Comparison of ENCODE assay signal across 22 cellular contexts in genomic region chr4:28822163-28822562, GRCh38.
"Had no signal": no experiment of that assay in that cellular context is flagged by ENCODE, and none has a peak within 500 bp of the region (broad histone marks: within the 10 kb centered on the region; RNA-seq: fewer than 3 reads in every experiment).

No MANE protein-coding gene starts in this region.

- H3K9me3 ChIP-seq: gastrocnemius medialis, testis, upper lobe of right lung, vagina had no signal

- H3K27ac ChIP-seq: coronary artery, gastrocnemius medialis, heart right ventricle, testis, tibial nerve, upper lobe of right lung, vagina had no signal

- H3K4me3 ChIP-seq: coronary artery, gastrocnemius medialis, heart right ventricle, lung, testis, tibial nerve, upper lobe of right lung, vagina had no signal

- H3K27me3 ChIP-seq: gastrocnemius medialis, heart right ventricle, testis, tibial nerve, upper lobe of right lung, vagina had no signal

- ATAC-seq: gastrocnemius medialis; heart right ventricle; left colon; left ventricle myocardium superior; sciatic nerve; stimulated activated naive B cell treated with anti-CD40 and anti-IgM and Interleukin-4, amounts not matched to agents 10 μg/mL and 1 μg/mL and 100 μg/mL, for 72 hours; stimulated activated naive CD8-positive, alpha-beta T cell treated with anti-CD3 and anti-CD28 coated beads, Interleukin-15, amount 100 ng/mL, for 72 hours; upper lobe of right lung had no signal

- H3K4me1 ChIP-seq: gastrocnemius medialis, heart right ventricle, testis, tibial nerve, upper lobe of right lung, vagina had no signal

- DNase-seq: effector CD4-positive, alpha-beta T cell; endodermal cell; gastrocnemius medialis; heart right ventricle; hypothalamus; kidney; left colon; left ventricle myocardium superior; mesenchymal stem cell; naive B cell; posterior cingulate gyrus; stimulated activated CD4-positive, alpha-beta T cell treated with anti-CD3 and anti-CD28 coated beads, Interleukin-2, amount 100 ng/mL, for 24 hours; stimulated activated CD4-positive, alpha-beta T cell treated with anti-CD3 and anti-CD28 coated beads, Interleukin-4, amount 100 ng/mL, for 4 hours; stimulated activated naive B cell treated with anti-CD40 and anti-IgM and Interleukin-4, amounts not matched to agents 10 μg/mL and 1 μg/mL and 100 μg/mL, for 72 hours; stimulated activated naive CD8-positive, alpha-beta T cell treated with anti-CD3 and anti-CD28 coated beads, Interleukin-15, amount 100 ng/mL, for 72 hours; testis; upper lobe of right lung had no signal

- H3K36me3 ChIP-seq: gastrocnemius medialis, heart right ventricle, tibial nerve, upper lobe of right lung, vagina had no signal
